30 cellular contexts compared by ENCODE assay signal in genomic region chr11:627273-627585, GRCh38. TPM values are rescaled to one million over a fixed set of nuclear protein-coding genes. Genes with fewer than 3 reads are reported as not detected.
"Had no signal": no experiment of that assay in that cellular context is flagged by ENCODE, and none has a peak within 500 bp of the region (broad histone marks: within the 10 kb centered on the region; RNA-seq: fewer than 3 reads in every experiment).

No MANE protein-coding gene starts in this region.

- H3K36me3 Mint-ChIP-seq: naive B cell had no signal

- H3K9me3 Mint-ChIP-seq: naive B cell; nephron; stimulated activated naive B cell treated with anti-CD40 and anti-IgM and Interleukin-4, amounts not matched to agents 10 μg/mL and 1 μg/mL and 100 μg/mL, for 72 hours; stimulated activated naive CD8-positive, alpha-beta T cell treated with anti-CD3 and anti-CD28 coated beads, Interleukin-15, amount 100 ng/mL, for 72 hours had no signal

- H2AFZ ChIP-seq: parathyroid adenoma had no signal

- ATAC-seq: gastrocnemius medialis; left colon; left ventricle myocardium superior; sciatic nerve; stimulated activated naive B cell treated with anti-CD40 and anti-IgM and Interleukin-4, amounts not matched to agents 10 μg/mL and 1 μg/mL and 100 μg/mL, for 72 hours had no signal

- H3K36me3 ChIP-seq: gastrocnemius medialis, prostate gland, transverse colon had no signal

- H3K9ac ChIP-seq: parathyroid adenoma had no signal

- H3K9me3 ChIP-seq: esophagus muscularis mucosa, gastrocnemius medialis, heart right ventricle, prostate gland, spleen, testis, transverse colon had no signal

- DNase-seq: cortex of kidney; dorsolateral prefrontal cortex; effector memory CD4-positive, alpha-beta T cell; gastrocnemius medialis; heart right ventricle; left ventricle myocardium superior; mesenchymal stem cell; naive B cell; stimulated activated CD4-positive, alpha-beta T cell treated with anti-CD3 and anti-CD28 coated beads, Interleukin-15, amount 100 ng/mL, for 24 hours; stimulated activated CD4-positive, alpha-beta T cell treated with anti-CD3 and anti-CD28 coated beads, Interleukin-1b, Interleukin-23, amount 100 ng/mL, for 48 hours; stimulated activated CD4-positive, alpha-beta T cell treated with anti-CD3 and anti-CD28 coated beads, Interleukin-4, amount 100 ng/mL, for 24 hours; stimulated activated naive B cell treated with anti-CD40 and anti-IgM and Interleukin-4, amounts not matched to agents 10 μg/mL and 1 μg/mL and 100 μg/mL, for 72 hours; stimulated activated naive CD8-positive, alpha-beta T cell treated with anti-CD3 and anti-CD28 coated beads, Interleukin-15, amount 100 ng/mL, for 72 hours; testis; transverse colon had no signal

- H3K27me3 ChIP-seq: testis had no signal

- H3K27ac ChIP-seq: dorsolateral prefrontal cortex, epithelial cell of prostate, esophagus muscularis mucosa, heart right ventricle, parathyroid adenoma, prostate gland, spleen, testis, transverse colon had no signal

- H3K4me1 ChIP-seq: parathyroid adenoma, prostate gland, testis had no signal

- H3K27ac Mint-ChIP-seq: stimulated activated naive CD8-positive, alpha-beta T cell treated with anti-CD3 and anti-CD28 coated beads, Interleukin-15, amount 100 ng/mL, for 72 hours had no signal

- H3K79me2 ChIP-seq: parathyroid adenoma had no signal

- H3K4me3 ChIP-seq: dorsolateral prefrontal cortex, gastrocnemius medialis, heart right ventricle, lung, prostate gland had no signal

RNA-seq across cellular contexts. Expression of gene SCT, which starts 0.2 kb away (rescaled TPM):
- total RNA-seq: esophagus muscularis mucosa, fibroblast of villous mesenchyme, gastrocnemius medialis, left ventricle myocardium superior, lung, omental fat pad, prostate gland, renal cortical epithelial cell, sciatic nerve, subcutaneous adipose tissue, transverse colon, ureter had no signal
- polyA plus RNA-seq: lung had no signal

RNA-seq across cellular contexts. Expression of gene CDHR5, which starts 2.5 kb away (rescaled TPM):
- total RNA-seq: dorsolateral prefrontal cortex, fibroblast of villous mesenchyme, heart right ventricle, left ventricle myocardium superior, lung, omental fat pad, sciatic nerve, spleen, subcutaneous adipose tissue, ureter had no signal
- polyA plus RNA-seq: heart right ventricle had no signal

RNA-seq across cellular contexts. Expression of gene DRD4, which starts 9.8 kb away (rescaled TPM):
- total RNA-seq: fibroblast of villous mesenchyme, gastrocnemius medialis, left ventricle myocardium superior, skeletal muscle tissue, transverse colon had no signal
